ENCODE assay signal across 12 cellular contexts in the genomic region with DNA sequence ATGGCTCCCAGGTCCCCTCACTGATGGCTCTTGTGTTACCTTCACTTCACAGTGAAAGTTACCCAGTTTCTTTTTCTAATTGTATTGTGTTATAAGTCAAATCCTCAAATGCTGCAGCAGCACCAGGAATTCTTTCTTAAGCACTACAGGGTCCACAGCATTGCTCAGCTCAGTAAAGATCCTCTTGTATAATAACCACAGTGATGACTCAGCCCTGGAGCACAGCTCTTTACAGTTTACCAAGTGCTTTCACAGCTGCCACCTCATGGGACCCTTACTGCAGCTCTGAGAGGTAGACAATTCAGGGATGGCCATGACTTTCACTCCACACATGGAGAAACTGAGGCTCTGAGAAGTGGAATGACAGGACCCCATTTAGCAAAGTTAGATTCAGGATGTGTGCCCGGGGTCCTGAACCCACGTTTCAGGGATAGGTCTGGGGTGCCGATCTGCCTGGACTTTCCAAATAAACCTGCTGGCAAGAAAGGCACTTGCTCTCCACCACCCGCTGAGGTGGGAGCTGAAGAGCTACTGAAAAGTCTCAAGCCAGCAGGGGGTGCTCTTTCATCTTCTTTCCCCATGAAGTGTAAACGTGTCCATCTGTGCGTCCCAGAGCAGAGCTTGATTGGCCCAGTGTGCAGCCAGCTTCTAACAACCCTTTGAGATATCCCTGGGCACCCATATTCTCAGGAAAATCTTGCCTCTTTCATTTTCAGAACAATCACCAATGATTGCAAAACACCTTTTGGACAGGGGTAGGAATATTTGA. TPM values are rescaled to one million over a fixed set of nuclear protein-coding genes. Genes with fewer than 3 reads are reported as not detected.
DNase-seq lines count a peak whose midpoint lies in the region; ATAC-seq and TF ChIP-seq lines count a peak whose summit lies in the region.
"Had no signal": no experiment of that assay in that cellular context is flagged by ENCODE, and none has a peak within 500 bp of the region (broad histone marks: within the 10 kb centered on the region; RNA-seq: fewer than 3 reads in every experiment).

No MANE protein-coding gene starts in this region.

- no peaks in the 10 kb centered on the region for H3K27me3 ChIP-seq in GM23248 (replicated peaks; ENCODE audit: insufficient read depth)
- H3K27me3 ChIP-seq in OCI-LY3 (ENCODE audit: low read depth, low read length): no peaks in the 10 kb centered on the region
- no peaks in the 10 kb centered on the region for H3K27me3 ChIP-seq in foreskin keratinocyte
- H3K27me3 ChIP-seq in hepatocyte: no peaks in the 10 kb centered on the region

- H3K4me2 ChIP-seq in GM23248 (ENCODE audit: unreplicated experiment): no peak overlapping the region
- no peak overlapping the region for H3K4me2 ChIP-seq in OCI-LY3 (ENCODE audit: low read length)
- H3K4me2 ChIP-seq in hepatocyte: no peak overlapping the region
- H3K4me2 ChIP-seq: smooth muscle cell had no signal

- H3K9ac ChIP-seq in GM23248 (no peak overlapping the region), OCI-LY3 (ENCODE audit: low read length) (no peak overlapping the region)

- H3F3A ChIP-seq in GM23248 (ENCODE audit: insufficient read depth): no peaks in the 10 kb centered on the region

- H3K4me1 ChIP-seq in GM23248 (ENCODE audit: insufficient read depth) (no peaks in the 10 kb centered on the region), OCI-LY3 (ENCODE audit: low read length) (no peaks in the 10 kb centered on the region), foreskin keratinocyte (no peaks in the 10 kb centered on the region), hepatocyte (ENCODE audit: insufficient read depth) (no peaks in the 10 kb centered on the region)

- in situ Hi-C loops in GM23248 (cut with MboI): no loop called here

- WGBS in GM23248 (ENCODE audit: low coverage in 1 of 2, low lambda C conversion rate in 2 of 2, missing lambda C conversion rate in 2 of 2), 2 experiments: 18 to 21% methylated on average over 2 to 5 of the region's 6 CpGs
- WGBS in hepatocyte (ENCODE audit: low lambda C conversion rate, missing lambda C conversion rate): 51% methylated on average over 6 of the region's 6 CpGs

- no peaks in the 10 kb centered on the region for H3K9me2 ChIP-seq in GM23248 (ENCODE audit: insufficient read depth)
- no peaks in the 10 kb centered on the region for H3K9me2 ChIP-seq in hepatocyte (replicated peaks; ENCODE audit: insufficient read depth)

- H3K4me3 ChIP-seq in GM23248: no peak overlapping the region
- no peak overlapping the region for H3K4me3 ChIP-seq in OCI-LY3 (ENCODE audit: low read length)
- H3K4me3 ChIP-seq in hepatocyte: no peak overlapping the region
- H3K4me3 ChIP-seq: smooth muscle cell had no signal

- H3K79me2 ChIP-seq in GM23248 (ENCODE audit: insufficient read depth) (no peaks in the 10 kb centered on the region), OCI-LY3 (ENCODE audit: low read length) (no peaks in the 10 kb centered on the region), hepatocyte (no peaks in the 10 kb centered on the region)

- H3K27ac ChIP-seq in GM23248 (no peak overlapping the region), OCI-LY3 (ENCODE audit: low read length) (no peak overlapping the region), foreskin keratinocyte (no peak overlapping the region), hepatocyte (no peak overlapping the region)

- no peaks in the 10 kb centered on the region for H4K20me1 ChIP-seq in GM23248 (ENCODE audit: insufficient read depth)
- no peaks in the 10 kb centered on the region for H4K20me1 ChIP-seq in OCI-LY3 (ENCODE audit: insufficient read depth, low read length)
- no peaks in the 10 kb centered on the region for H4K20me1 ChIP-seq in hepatocyte (ENCODE audit: insufficient read depth, poor library complexity, severe bottlenecking)

- H3K36me3 ChIP-seq in GM23248 (ENCODE audit: low read depth) (no peaks in the 10 kb centered on the region), OCI-LY3 (replicated peaks; ENCODE audit: low read depth, low read length) (no peaks in the 10 kb centered on the region), hepatocyte (replicated peaks; ENCODE audit: insufficient read depth, low read depth) (no peaks in the 10 kb centered on the region)

- TF ChIP-seq CTCF in OCI-LY3 (IDR thresholded peaks at IDR 0.05; ENCODE audit: low read depth, low read length) (peak; percentile 22; the same call in 1 of the 2 replicates), foreskin keratinocyte (conservative IDR thresholded peaks at IDR 0.05) (peak; percentile 13), hepatocyte (IDR thresholded peaks at IDR 0.05; ENCODE audit: poor library complexity) (no peak)

- DNase-seq in DMS79 (lab: John Stamatoyannopoulos, UW) (peak; percentile 5), GM23248 (peak; percentile 13), foreskin keratinocyte (peak in 1 of 2 donors; percentile 2), hepatocyte (ENCODE audit: low spot score) (no peak)
- DNase-seq: activated effector memory CD4-positive, alpha-beta T cell treated with anti-CD3 and anti-CD28 coated beads, Interleukin-2, amount 50 U/mL, for 16 hours; left ventricle myocardium superior had no signal

- H2AFZ ChIP-seq in GM23248 (no peak overlapping the region), OCI-LY3 (ENCODE audit: low read depth, low read length) (no peak overlapping the region), hepatocyte (no peak overlapping the region)

- ATAC-seq in foreskin keratinocyte (peak; percentile 59), HG03097 (IDR thresholded peaks at IDR 0.05; ENCODE audit: low FRiP score, unreplicated experiment) (no peak), GM21381 (IDR thresholded peaks at IDR 0.05; ENCODE audit: unreplicated experiment) (no peak), HG03354 (IDR thresholded peaks at IDR 0.05; ENCODE audit: poor library complexity, severe bottlenecking, unreplicated experiment) (no peak)
- ATAC-seq: left ventricle myocardium superior had no signal

- H3K9me3 ChIP-seq in GM23248 (ENCODE audit: low read depth) (no peaks in the 10 kb centered on the region), OCI-LY3 (ENCODE audit: insufficient read depth, low read length) (no peaks in the 10 kb centered on the region), hepatocyte (ENCODE audit: low read depth) (no peaks in the 10 kb centered on the region)

RNA-seq across cellular contexts. Expression of a gene that starts 35.7 kb away (rescaled TPM):
- not detected in 2 replicates for total RNA-seq in GM23248 (2014; rRNA removed; shearing (Covaris generic))
- polyA plus RNA-seq in GM23248 (2016; fragmentation: Nextera tagmentation; extraction: Ambion mirVana) (not detected in 2 replicates), foreskin keratinocyte (0.02 TPM in 1 of 2 replicates, not detected in the other), hepatocyte (0.05 TPM in 1 of 2 replicates, not detected in the other)
- total RNA-seq in foreskin keratinocyte (0.03 and 0.04 TPM in 2 replicates), hepatocyte (0.28 and 0.60 TPM in 2 replicates)
- total RNA-seq: left ventricle myocardium superior, subcutaneous adipose tissue had no signal
